ENCODE assay signal across 8 cellular contexts in genomic region chr6:12065321-12066140, GRCh38. TPM values are rescaled to one million over a fixed set of nuclear protein-coding genes. Genes with fewer than 3 reads are reported as not detected.
A peak's percentile ranks its signal among the peaks of the same experiment; 100 is the strongest.
DNase-seq lines count a peak whose midpoint lies in the region; FAIRE-seq and TF ChIP-seq lines count a peak whose summit lies in the region.

No MANE protein-coding gene starts in this region.

- H3K4me1 Mint-ChIP-seq in IgD-negative memory B cell, result peaks cover 28 to 46% (median 32%) of the 10 kb centered on the region in 3 donors
- H3K4me1 Mint-ChIP-seq in immature natural killer cell, result peaks cover 25 to 29% of the 10 kb centered on the region in 2 donors

- no peaks in the 10 kb centered on the region for H3K27me3 Mint-ChIP-seq in IgD-negative memory B cell
- no peaks in the 10 kb centered on the region for H3K27me3 Mint-ChIP-seq in immature natural killer cell (ENCODE audit: low read depth in 3 of 3)

- peak; percentile 67; the same call in 1 of the 2 replicates for TF ChIP-seq POLR2A in GM12891 (IDR thresholded peaks at IDR 0.05; ENCODE audit: low read depth, low read length)
- TF ChIP-seq POLR2A in uterus (IDR thresholded peaks at IDR 0.05), result no peak
- TF ChIP-seq POLR2A in sigmoid colon (IDR thresholded peaks at IDR 0.05), result no peak

- H3K27me3 ChIP-seq in uterus, result no peaks in the 10 kb centered on the region
- H3K27me3 ChIP-seq in sigmoid colon, result no peaks in the 10 kb centered on the region

- DNase-seq in GM12891 (ENCODE audit: insufficient read length, low spot score), result no peak
- peak; percentile 51 for DNase-seq in GM20000 (ENCODE audit: low spot score)
- no peak for DNase-seq in immature natural killer cell
- no peak for DNase-seq in uterus
- DNase-seq in sigmoid colon, result no peak
- no peak for DNase-seq in caudate nucleus (lab: John Stamatoyannopoulos, UW)
- no peak for DNase-seq in AG20443 (ENCODE audit: low spot score)

- peak; percentile 93 for FAIRE-seq in GM12891 (lab: Jason Lieb, UNC)

- no peak overlapping the region for H3K27ac ChIP-seq in uterus
- no peak overlapping the region for H3K27ac ChIP-seq in sigmoid colon
- H3K27ac ChIP-seq in caudate nucleus (ENCODE audit: low read depth, low read length), result no peak overlapping the region

- intact Hi-C loops in uterus (cut with DNase I; ENCODE audit: low total_unique reads) (no loop called here), sigmoid colon (cut with DNase I) (no loop called here)

- peak overlapping the region; percentile 78 to 97 (median 95) for H3K27ac Mint-ChIP-seq in IgD-negative memory B cell
- H3K27ac Mint-ChIP-seq in immature natural killer cell, result peak overlapping the region in 4 of 6 donors; percentile 4 to 32 (median 18)

- H3K9me3 Mint-ChIP-seq in IgD-negative memory B cell, result no peaks in the 10 kb centered on the region
- H3K9me3 Mint-ChIP-seq in immature natural killer cell, result no peaks in the 10 kb centered on the region

- H3K4me1 ChIP-seq in uterus (no peaks in the 10 kb centered on the region), sigmoid colon (peaks cover 0 to 28% (median 7%) of the 10 kb centered on the region in 4 donors)

- no peak for TF ChIP-seq EP300 in sigmoid colon (IDR thresholded peaks at IDR 0.05)

- peak overlapping the region; percentile 55 to 80 (median 70) for H3K4me3 Mint-ChIP-seq in IgD-negative memory B cell
- no peak overlapping the region for H3K4me3 Mint-ChIP-seq in immature natural killer cell

- H3K36me3 ChIP-seq in uterus (no peaks in the 10 kb centered on the region), sigmoid colon (no peaks in the 10 kb centered on the region)

- no peak overlapping the region for H3K4me3 ChIP-seq in uterus
- no peak overlapping the region for H3K4me3 ChIP-seq in sigmoid colon

- TF ChIP-seq CTCF in GM20000 (IDR thresholded peaks at IDR 0.05; ENCODE audit: extremely low read depth, missing control alignments), result no peak
- TF ChIP-seq CTCF in uterus (IDR thresholded peaks at IDR 0.05), result no peak
- TF ChIP-seq CTCF in sigmoid colon (IDR thresholded peaks at IDR 0.05), result no peak

- H3K36me3 Mint-ChIP-seq in IgD-negative memory B cell, result no peaks in the 10 kb centered on the region
- no peaks in the 10 kb centered on the region for H3K36me3 Mint-ChIP-seq in immature natural killer cell

- H3K9me3 ChIP-seq in uterus (no peaks in the 10 kb centered on the region), sigmoid colon (no peaks in the 10 kb centered on the region)

- 71 to 79% methylated on average over 8 of the region's 8 CpGs for WGBS in sigmoid colon, 2 donors

TF ChIP-seq in GM12891, 5 proteins besides CTCF, POLR2A, EP300 and RAD21:
- TF ChIP-seq POLR2AphosphoS5 (IDR thresholded peaks at IDR 0.05; ENCODE audit: low read depth, low read length) (peak; percentile 42; the same call in 1 of the 2 replicates), SPI1 (IDR thresholded peaks at IDR 0.05; ENCODE audit: low read depth, low read length) (no peak)

RNA-seq across cellular contexts. Expression of gene HIVEP1, which starts 53.4 kb away (rescaled TPM):
- 13.9 TPM for polyA plus RNA-seq in GM12891 (2012; ENCODE audit: low read depth, missing spikeins)
- polyA plus RNA-seq in IgD-negative memory B cell, result 14.7 TPM
- 1 to 10 TPM in 2 of 3 donors, not detected in 1; 1.9 to 5.5 TPM for polyA plus RNA-seq in immature natural killer cell
- 10 to 100 TPM in 3 of 4 donors, 1 to 10 TPM in 1; 8.5 to 38.1 (median 22.0) TPM for total RNA-seq in uterus
- total RNA-seq in sigmoid colon, result 10 to 100 TPM; 13.2 to 28.5 (median 19.4) TPM
- 10 to 100 TPM in 1 of 3 donors, 1 to 10 TPM in 2; 4.6 to 10.5 (median 4.8) TPM for polyA plus RNA-seq in sigmoid colon

Comparison
In these comparisons a context has a peak if more than half of its experiments do, and no peak if none do; other contexts are left out.
1. H3K4me3 Mint-ChIP-seq: peak in IgD-negative memory B cell (4 of 4); none in immature natural killer cell (0 of 5).